In the genomic region with DNA sequence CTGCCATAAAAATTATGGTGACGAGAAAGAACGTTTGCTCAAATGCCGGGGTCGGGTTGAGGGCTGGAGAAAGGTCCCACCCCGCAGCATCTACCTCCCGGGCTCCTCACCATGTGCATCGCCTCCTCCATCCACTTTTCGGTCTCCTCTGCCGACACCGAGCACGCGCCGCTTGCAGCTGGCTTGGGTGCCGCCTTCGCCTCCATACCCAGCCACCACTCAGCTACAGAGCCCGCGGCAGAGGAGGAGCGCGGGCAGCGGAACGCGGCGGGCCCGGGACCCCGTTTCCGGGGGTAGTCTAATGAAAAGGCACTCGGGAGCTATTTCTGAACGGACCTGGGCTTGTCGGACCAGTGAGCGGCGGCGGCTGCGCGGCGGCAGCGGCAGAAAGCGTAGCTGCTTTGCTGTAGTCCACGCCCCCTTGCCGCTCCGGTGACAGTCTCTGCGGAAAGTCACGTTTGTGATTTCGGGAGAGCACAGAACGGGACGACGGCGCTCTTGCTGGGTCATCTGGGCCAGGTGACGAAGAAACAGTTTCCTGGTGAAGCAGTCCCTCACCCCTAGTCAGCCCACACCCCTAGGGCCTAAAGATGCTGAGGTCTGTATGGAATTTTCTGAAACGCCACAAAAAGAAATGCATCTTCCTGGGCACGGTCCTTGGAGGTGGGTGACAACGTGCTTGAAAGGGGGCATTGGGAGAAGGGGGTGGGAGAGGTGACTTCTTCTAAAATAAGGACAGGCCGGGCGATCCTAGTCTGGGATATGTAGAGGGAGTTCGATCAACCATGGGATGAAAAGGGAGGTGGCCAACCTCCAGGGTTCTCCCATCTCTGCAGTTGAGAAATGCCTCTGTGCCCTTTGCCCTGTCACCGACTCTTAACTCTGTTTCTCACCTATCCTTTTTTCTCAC, we compare ENCODE assay signal across 1 cellular context.
A peak's percentile ranks its signal among the peaks of the same experiment; 100 is the strongest.
TF ChIP-seq lines count a peak whose summit lies in the region.

A gene (minus strand): TSS at position 243 of the 910 bp plus-strand sequence. CDS start 37 bp downstream, at position 206.
A gene with protein sequence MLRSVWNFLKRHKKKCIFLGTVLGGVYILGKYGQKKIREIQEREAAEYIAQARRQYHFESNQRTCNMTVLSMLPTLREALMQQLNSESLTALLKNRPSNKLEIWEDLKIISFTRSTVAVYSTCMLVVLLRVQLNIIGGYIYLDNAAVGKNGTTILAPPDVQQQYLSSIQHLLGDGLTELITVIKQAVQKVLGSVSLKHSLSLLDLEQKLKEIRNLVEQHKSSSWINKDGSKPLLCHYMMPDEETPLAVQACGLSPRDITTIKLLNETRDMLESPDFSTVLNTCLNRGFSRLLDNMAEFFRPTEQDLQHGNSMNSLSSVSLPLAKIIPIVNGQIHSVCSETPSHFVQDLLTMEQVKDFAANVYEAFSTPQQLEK (plus strand): TSS at position 353 of the 910 bp plus-strand sequence. CDS start 238 bp downstream, at position 591.

TF ChIP-seq in K562, 482 proteins besides CTCF, POLR2A, EP300 and RAD21 (continued from another document and continues in another):
- TF ChIP-seq, protein P1, sequence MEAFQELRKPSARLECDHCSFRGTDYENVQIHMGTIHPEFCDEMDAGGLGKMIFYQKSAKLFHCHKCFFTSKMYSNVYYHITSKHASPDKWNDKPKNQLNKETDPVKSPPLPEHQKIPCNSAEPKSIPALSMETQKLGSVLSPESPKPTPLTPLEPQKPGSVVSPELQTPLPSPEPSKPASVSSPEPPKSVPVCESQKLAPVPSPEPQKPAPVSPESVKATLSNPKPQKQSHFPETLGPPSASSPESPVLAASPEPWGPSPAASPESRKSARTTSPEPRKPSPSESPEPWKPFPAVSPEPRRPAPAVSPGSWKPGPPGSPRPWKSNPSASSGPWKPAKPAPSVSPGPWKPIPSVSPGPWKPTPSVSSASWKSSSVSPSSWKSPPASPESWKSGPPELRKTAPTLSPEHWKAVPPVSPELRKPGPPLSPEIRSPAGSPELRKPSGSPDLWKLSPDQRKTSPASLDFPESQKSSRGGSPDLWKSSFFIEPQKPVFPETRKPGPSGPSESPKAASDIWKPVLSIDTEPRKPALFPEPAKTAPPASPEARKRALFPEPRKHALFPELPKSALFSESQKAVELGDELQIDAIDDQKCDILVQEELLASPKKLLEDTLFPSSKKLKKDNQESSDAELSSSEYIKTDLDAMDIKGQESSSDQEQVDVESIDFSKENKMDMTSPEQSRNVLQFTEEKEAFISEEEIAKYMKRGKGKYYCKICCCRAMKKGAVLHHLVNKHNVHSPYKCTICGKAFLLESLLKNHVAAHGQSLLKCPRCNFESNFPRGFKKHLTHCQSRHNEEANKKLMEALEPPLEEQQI (IDR thresholded peaks at IDR 0.05), result peak; percentile 91
- TF ChIP-seq RNF2 (IDR thresholded peaks at IDR 0.05), result peak; percentile 87
- TF ChIP-seq KLF1 (tag; IDR thresholded peaks at IDR 0.05), result peak; percentile 75; the same call in 1 of the 2 replicates
- TF ChIP-seq POLR2G (IDR thresholded peaks at IDR 0.05; ENCODE audit: low read depth, low read length), result peak; percentile 99
- TF ChIP-seq NCOA1 (IDR thresholded peaks at IDR 0.05; ENCODE audit: low read depth), result peak; percentile 99
- TF ChIP-seq TARDBP (IDR thresholded peaks at IDR 0.05), result peak; percentile 90; the same call in 1 of the 2 replicates
- peak; percentile 77 for TF ChIP-seq JUND (IDR thresholded peaks at IDR 0.05; ENCODE audit: borderline replicate concordance, low read depth, low read length)
- peak; percentile 69; the same call in 1 of the 3 replicates for TF ChIP-seq JUND (tag; IDR thresholded peaks at IDR 0.05; ENCODE audit: borderline replicate concordance, low read depth, low read length)
- 0 out of 2 replicates have a peak, but pooled peaks have one; percentile 17 for TF ChIP-seq ARID2 (IDR thresholded peaks at IDR 0.05)
- TF ChIP-seq, protein P2, sequence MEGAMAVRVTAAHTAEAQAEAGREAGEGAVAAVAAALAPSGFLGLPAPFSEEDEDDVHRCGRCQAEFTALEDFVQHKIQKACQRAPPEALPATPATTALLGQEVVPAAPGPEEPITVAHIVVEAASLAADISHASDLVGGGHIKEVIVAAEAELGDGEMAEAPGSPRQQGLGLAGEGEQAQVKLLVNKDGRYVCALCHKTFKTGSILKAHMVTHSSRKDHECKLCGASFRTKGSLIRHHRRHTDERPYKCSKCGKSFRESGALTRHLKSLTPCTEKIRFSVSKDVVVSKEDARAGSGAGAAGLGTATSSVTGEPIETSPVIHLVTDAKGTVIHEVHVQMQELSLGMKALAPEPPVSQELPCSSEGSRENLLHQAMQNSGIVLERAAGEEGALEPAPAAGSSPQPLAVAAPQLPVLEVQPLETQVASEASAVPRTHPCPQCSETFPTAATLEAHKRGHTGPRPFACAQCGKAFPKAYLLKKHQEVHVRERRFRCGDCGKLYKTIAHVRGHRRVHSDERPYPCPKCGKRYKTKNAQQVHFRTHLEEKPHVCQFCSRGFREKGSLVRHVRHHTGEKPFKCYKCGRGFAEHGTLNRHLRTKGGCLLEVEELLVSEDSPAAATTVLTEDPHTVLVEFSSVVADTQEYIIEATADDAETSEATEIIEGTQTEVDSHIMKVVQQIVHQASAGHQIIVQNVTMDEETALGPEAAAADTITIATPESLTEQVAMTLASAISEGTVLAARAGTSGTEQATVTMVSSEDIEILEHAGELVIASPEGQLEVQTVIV (CRISPR knock-in tag; IDR thresholded peaks at IDR 0.05; ENCODE audit: borderline replicate concordance), result peak; percentile 44; the same call in 1 of the 2 replicates
- no peak for TF ChIP-seq YBX1 (IDR thresholded peaks at IDR 0.05)
- peak; percentile 87 for TF ChIP-seq NUFIP1 (IDR thresholded peaks at IDR 0.05; ENCODE audit: partially characterized antibody)
- TF ChIP-seq TEAD1 (CRISPR knock-in tag; IDR thresholded peaks at IDR 0.05), result peak in 1 of 2 experiments; percentile 85; a peak in 2 of 4 replicates
- peak; percentile 14 for TF ChIP-seq ZNF146 (CRISPR knock-in tag; IDR thresholded peaks at IDR 0.05; ENCODE audit: unreplicated experiment)
- TF ChIP-seq PTBP1 (IDR thresholded peaks at IDR 0.05; ENCODE audit: low read depth, low read length), result 0 out of 2 replicates have a peak, but pooled peaks have one; percentile 44
- peak; percentile 100 for TF ChIP-seq RBBP5 (IDR thresholded peaks at IDR 0.05; ENCODE audit: borderline replicate concordance, insufficient read depth, low read length, poor library complexity, severe bottlenecking)
- peak; percentile 98 for TF ChIP-seq RBFOX2 (IDR thresholded peaks at IDR 0.05; ENCODE audit: low read depth, low read length)
- TF ChIP-seq, protein P3, sequence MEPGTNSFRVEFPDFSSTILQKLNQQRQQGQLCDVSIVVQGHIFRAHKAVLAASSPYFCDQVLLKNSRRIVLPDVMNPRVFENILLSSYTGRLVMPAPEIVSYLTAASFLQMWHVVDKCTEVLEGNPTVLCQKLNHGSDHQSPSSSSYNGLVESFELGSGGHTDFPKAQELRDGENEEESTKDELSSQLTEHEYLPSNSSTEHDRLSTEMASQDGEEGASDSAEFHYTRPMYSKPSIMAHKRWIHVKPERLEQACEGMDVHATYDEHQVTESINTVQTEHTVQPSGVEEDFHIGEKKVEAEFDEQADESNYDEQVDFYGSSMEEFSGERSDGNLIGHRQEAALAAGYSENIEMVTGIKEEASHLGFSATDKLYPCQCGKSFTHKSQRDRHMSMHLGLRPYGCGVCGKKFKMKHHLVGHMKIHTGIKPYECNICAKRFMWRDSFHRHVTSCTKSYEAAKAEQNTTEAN (CRISPR knock-in tag; IDR thresholded peaks at IDR 0.05), result peak; percentile 75; the same call in 1 of the 2 replicates
- TF ChIP-seq HSF4 (CRISPR knock-in tag; IDR thresholded peaks at IDR 0.05; ENCODE audit: borderline replicate concordance), result no peak
- TF ChIP-seq MBD2 (IDR thresholded peaks at IDR 0.05; ENCODE audit: borderline replicate concordance, low read depth), result peak; percentile 93
- TF ChIP-seq, protein P4, sequence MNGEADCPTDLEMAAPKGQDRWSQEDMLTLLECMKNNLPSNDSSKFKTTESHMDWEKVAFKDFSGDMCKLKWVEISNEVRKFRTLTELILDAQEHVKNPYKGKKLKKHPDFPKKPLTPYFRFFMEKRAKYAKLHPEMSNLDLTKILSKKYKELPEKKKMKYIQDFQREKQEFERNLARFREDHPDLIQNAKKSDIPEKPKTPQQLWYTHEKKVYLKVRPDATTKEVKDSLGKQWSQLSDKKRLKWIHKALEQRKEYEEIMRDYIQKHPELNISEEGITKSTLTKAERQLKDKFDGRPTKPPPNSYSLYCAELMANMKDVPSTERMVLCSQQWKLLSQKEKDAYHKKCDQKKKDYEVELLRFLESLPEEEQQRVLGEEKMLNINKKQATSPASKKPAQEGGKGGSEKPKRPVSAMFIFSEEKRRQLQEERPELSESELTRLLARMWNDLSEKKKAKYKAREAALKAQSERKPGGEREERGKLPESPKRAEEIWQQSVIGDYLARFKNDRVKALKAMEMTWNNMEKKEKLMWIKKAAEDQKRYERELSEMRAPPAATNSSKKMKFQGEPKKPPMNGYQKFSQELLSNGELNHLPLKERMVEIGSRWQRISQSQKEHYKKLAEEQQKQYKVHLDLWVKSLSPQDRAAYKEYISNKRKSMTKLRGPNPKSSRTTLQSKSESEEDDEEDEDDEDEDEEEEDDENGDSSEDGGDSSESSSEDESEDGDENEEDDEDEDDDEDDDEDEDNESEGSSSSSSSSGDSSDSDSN (IDR thresholded peaks at IDR 0.05; ENCODE audit: borderline replicate concordance in 1 of 2, low read depth in 2 of 2, low read length in 2 of 2), result peak; percentile 63 to 80; a peak in 3 of 4 replicates
- peak; percentile 69; the same call in 1 of the 2 replicates for TF ChIP-seq ZBTB7A (IDR thresholded peaks at IDR 0.05; ENCODE audit: borderline replicate concordance, control insufficient read depth, low read depth, low read length)
- TF ChIP-seq, protein P5, sequence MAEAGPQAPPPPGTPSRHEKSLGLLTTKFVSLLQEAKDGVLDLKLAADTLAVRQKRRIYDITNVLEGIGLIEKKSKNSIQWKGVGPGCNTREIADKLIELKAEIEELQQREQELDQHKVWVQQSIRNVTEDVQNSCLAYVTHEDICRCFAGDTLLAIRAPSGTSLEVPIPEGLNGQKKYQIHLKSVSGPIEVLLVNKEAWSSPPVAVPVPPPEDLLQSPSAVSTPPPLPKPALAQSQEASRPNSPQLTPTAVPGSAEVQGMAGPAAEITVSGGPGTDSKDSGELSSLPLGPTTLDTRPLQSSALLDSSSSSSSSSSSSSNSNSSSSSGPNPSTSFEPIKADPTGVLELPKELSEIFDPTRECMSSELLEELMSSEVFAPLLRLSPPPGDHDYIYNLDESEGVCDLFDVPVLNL (CRISPR knock-in tag; IDR thresholded peaks at IDR 0.05; ENCODE audit: low read depth), result peak; percentile 48; the same call in 1 of the 2 replicates
- peak; percentile 70; the same call in 1 of the 2 replicates for TF ChIP-seq ZNF431 (CRISPR knock-in tag; IDR thresholded peaks at IDR 0.05)
- TF ChIP-seq XRCC3 (IDR thresholded peaks at IDR 0.05), result no peak
- TF ChIP-seq, protein P6, sequence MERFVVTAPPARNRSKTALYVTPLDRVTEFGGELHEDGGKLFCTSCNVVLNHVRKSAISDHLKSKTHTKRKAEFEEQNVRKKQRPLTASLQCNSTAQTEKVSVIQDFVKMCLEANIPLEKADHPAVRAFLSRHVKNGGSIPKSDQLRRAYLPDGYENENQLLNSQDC (CRISPR knock-in tag; IDR thresholded peaks at IDR 0.05), result peak; percentile 96; the same call in 1 of the 2 replicates
- TF ChIP-seq, protein P7, sequence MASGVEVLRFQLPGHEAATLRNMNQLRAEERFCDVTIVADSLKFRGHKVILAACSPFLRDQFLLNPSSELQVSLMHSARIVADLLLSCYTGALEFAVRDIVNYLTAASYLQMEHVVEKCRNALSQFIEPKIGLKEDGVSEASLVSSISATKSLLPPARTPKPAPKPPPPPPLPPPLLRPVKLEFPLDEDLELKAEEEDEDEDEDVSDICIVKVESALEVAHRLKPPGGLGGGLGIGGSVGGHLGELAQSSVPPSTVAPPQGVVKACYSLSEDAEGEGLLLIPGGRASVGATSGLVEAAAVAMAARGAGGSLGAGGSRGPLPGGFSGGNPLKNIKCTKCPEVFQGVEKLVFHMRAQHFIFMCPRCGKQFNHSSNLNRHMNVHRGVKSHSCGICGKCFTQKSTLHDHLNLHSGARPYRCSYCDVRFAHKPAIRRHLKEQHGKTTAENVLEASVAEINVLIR (CRISPR knock-in tag; IDR thresholded peaks at IDR 0.05), result peak; percentile 50; the same call in 1 of the 2 replicates
- TF ChIP-seq TGIF2 (CRISPR knock-in tag; IDR thresholded peaks at IDR 0.05), result peak; percentile 73; the same call in 1 of the 2 replicates
- TF ChIP-seq BDP1 (IDR thresholded peaks at IDR 0.05; ENCODE audit: insufficient read depth, insufficient read length), result no peak
- no peak for TF ChIP-seq ZSCAN32 (CRISPR knock-in tag; IDR thresholded peaks at IDR 0.05)
- peak; percentile 97 for TF ChIP-seq SIN3B (IDR thresholded peaks at IDR 0.05; ENCODE audit: low read depth)
- TF ChIP-seq, protein P8, sequence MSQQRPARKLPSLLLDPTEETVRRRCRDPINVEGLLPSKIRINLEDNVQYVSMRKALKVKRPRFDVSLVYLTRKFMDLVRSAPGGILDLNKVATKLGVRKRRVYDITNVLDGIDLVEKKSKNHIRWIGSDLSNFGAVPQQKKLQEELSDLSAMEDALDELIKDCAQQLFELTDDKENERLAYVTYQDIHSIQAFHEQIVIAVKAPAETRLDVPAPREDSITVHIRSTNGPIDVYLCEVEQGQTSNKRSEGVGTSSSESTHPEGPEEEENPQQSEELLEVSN (IDR thresholded peaks at IDR 0.05; ENCODE audit: borderline replicate concordance in 1 of 2, extremely low read depth in 1 of 2, insufficient read depth in 1 of 2, insufficient read length in 1 of 2, low read depth in 1 of 2, low read length in 1 of 2, poor library complexity in 1 of 2, severe bottlenecking in 1 of 2), result peak; percentile 61 to 81
- TF ChIP-seq ZNF561 (CRISPR knock-in tag; conservative IDR thresholded peaks at IDR 0.05), result no peak
- no peak for TF ChIP-seq SPI1 (IDR thresholded peaks at IDR 0.05; ENCODE audit: borderline replicate concordance, low read depth, low read length)
- TF ChIP-seq, protein P9, sequence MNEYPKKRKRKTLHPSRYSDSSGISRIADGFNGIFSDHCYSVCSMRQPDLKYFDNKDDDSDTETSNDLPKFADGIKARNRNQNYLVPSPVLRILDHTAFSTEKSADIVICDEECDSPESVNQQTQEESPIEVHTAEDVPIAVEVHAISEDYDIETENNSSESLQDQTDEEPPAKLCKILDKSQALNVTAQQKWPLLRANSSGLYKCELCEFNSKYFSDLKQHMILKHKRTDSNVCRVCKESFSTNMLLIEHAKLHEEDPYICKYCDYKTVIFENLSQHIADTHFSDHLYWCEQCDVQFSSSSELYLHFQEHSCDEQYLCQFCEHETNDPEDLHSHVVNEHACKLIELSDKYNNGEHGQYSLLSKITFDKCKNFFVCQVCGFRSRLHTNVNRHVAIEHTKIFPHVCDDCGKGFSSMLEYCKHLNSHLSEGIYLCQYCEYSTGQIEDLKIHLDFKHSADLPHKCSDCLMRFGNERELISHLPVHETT (CRISPR knock-in tag; conservative IDR thresholded peaks at IDR 0.05 in 1 of 2, IDR thresholded peaks at IDR 0.05 in 1 of 2), result peak in 1 of 2 experiments; percentile 96; a peak in 2 of 4 replicates
- TF ChIP-seq ZNF830 (CRISPR knock-in tag; IDR thresholded peaks at IDR 0.05), result peak; percentile 67; the same call in 1 of the 2 replicates
- TF ChIP-seq RFX5 (IDR thresholded peaks at IDR 0.05; ENCODE audit: low read depth, low read length), result no peak
- TF ChIP-seq ZNF212 (CRISPR knock-in tag; IDR thresholded peaks at IDR 0.05), result no peak
- peak; percentile 88 for TF ChIP-seq CREB1 (IDR thresholded peaks at IDR 0.05)
- TF ChIP-seq CREB1 (CRISPR knock-in tag; IDR thresholded peaks at IDR 0.05), result peak; percentile 79
- no peak for TF ChIP-seq MCM3 (IDR thresholded peaks at IDR 0.05)
- TF ChIP-seq NR4A1 (CRISPR knock-in tag; IDR thresholded peaks at IDR 0.05), result 0 out of 2 replicates have a peak, but pooled peaks have one; percentile 32
- no peak for TF ChIP-seq NR4A1 (tag; IDR thresholded peaks at IDR 0.05)
